Comparison of ENCODE assay signal across 9 cellular contexts in genomic region chr5:9363026-9363793, GRCh38.
DNase-seq lines count a peak whose midpoint lies in the region; ATAC-seq and TF ChIP-seq lines count a peak whose summit lies in the region.
"Had no signal": no experiment of that assay in that cellular context is flagged by ENCODE, and none has a peak within 500 bp of the region (broad histone marks: within the 10 kb centered on the region; RNA-seq: fewer than 3 reads in every experiment).

No MANE protein-coding gene starts in this region.

- H3K4me1 Mint-ChIP-seq in WTC11, result peaks cover 22% of the 10 kb centered on the region

- ATAC-seq in GM18498 (IDR thresholded peaks at IDR 0.05; ENCODE audit: unreplicated experiment) (peak; percentile 59), GM21515 (IDR thresholded peaks at IDR 0.05; ENCODE audit: unreplicated experiment) (peak; percentile 51), HG03159 (IDR thresholded peaks at IDR 0.05; ENCODE audit: unreplicated experiment) (peak; percentile 57), WTC11 (no peak)

- no peak overlapping the region for H3K4me3 ChIP-seq in choroid plexus epithelial cell (ENCODE audit: low read depth, low read length)

- CTCF ChIA-PET in WTC11 (lab: Charles Lee), result no interaction called here

- TF ChIP-seq CTCF in choroid plexus epithelial cell (conservative IDR thresholded peaks at IDR 0.05; ENCODE audit: low read depth, low read length), result no peak
- no peak for TF ChIP-seq CTCF in WTC11 (IDR thresholded peaks at IDR 0.05)

- no peak overlapping the region for H3K4me3 Mint-ChIP-seq in WTC11

- H3K9me3 Mint-ChIP-seq in WTC11, result peaks cover 4% of the 10 kb centered on the region; the same call in 1 of the 2 replicates

- in situ Hi-C loops in G401 (cut with HindIII; ENCODE audit: low sequenced_read_pairs), result no loop called here

- POLR2A ChIA-PET in WTC11 (lab: Charles Lee), result no interaction called here

- H3K36me3 Mint-ChIP-seq in WTC11, result no peaks in the 10 kb centered on the region

- no peak overlapping the region for H3K27ac Mint-ChIP-seq in WTC11

- DNase-seq in choroid plexus epithelial cell (ENCODE audit: low read depth), result peak; percentile 48
- no peak for DNase-seq in NCI-H748 (lab: John Stamatoyannopoulos, UW; ENCODE audit: unreplicated experiment)
- DNase-seq in WTC11 (ENCODE audit: low spot score), result no peak
- DNase-seq in NCI-H524 (lab: John Stamatoyannopoulos, UW), result no peak
- no peak for DNase-seq in G401 (ENCODE audit: low spot score)
- DNase-seq: activated effector memory CD4-positive, alpha-beta T cell treated with anti-CD3 and anti-CD28 coated beads, Interleukin-2, amount 50 U/mL, for 16 hours had no signal

- H3K27me3 Mint-ChIP-seq in WTC11 (ENCODE audit: low read depth), result no peaks in the 10 kb centered on the region

TF ChIP-seq in WTC11, 78 proteins besides CTCF, POLR2A, EP300 and RAD21:
- no peak for TF ChIP-seq USF2 (CRISPR knock-in tag; IDR thresholded peaks at IDR 0.05)
- no peak for TF ChIP-seq ATF1 (CRISPR knock-in tag; IDR thresholded peaks at IDR 0.05)
- no peak for TF ChIP-seq MXD4 (CRISPR knock-in tag; IDR thresholded peaks at IDR 0.05; ENCODE audit: borderline replicate concordance)
- TF ChIP-seq NFE2L1 (CRISPR knock-in tag; IDR thresholded peaks at IDR 0.05), result no peak
- TF ChIP-seq NR2C2 (CRISPR knock-in tag; IDR thresholded peaks at IDR 0.05), result no peak
- no peak for TF ChIP-seq ZNF512 (CRISPR knock-in tag; IDR thresholded peaks at IDR 0.05; ENCODE audit: borderline replicate concordance)
- no peak for TF ChIP-seq ZNF263 (CRISPR knock-in tag; IDR thresholded peaks at IDR 0.05; ENCODE audit: low read depth)
- no peak for TF ChIP-seq SP1 (CRISPR knock-in tag; conservative IDR thresholded peaks at IDR 0.05)
- TF ChIP-seq ARID4B (CRISPR knock-in tag; IDR thresholded peaks at IDR 0.05; ENCODE audit: borderline replicate concordance), result no peak
- no peak for TF ChIP-seq ZBTB43 (CRISPR knock-in tag; IDR thresholded peaks at IDR 0.05)
- TF ChIP-seq RELA (CRISPR knock-in tag; IDR thresholded peaks at IDR 0.05; ENCODE audit: borderline replicate concordance), result no peak
- no peak for TF ChIP-seq TEAD4 (CRISPR knock-in tag; IDR thresholded peaks at IDR 0.05)
- no peak for TF ChIP-seq NFYB (CRISPR knock-in tag; conservative IDR thresholded peaks at IDR 0.05; ENCODE audit: low read depth)
- TF ChIP-seq JUN (CRISPR knock-in tag; IDR thresholded peaks at IDR 0.05), result no peak
- TF ChIP-seq PREB (CRISPR knock-in tag; IDR thresholded peaks at IDR 0.05; ENCODE audit: borderline replicate concordance), result no peak
- no peak for TF ChIP-seq ZNF121 (CRISPR knock-in tag; IDR thresholded peaks at IDR 0.05)
- no peak for TF ChIP-seq ZSCAN18 (CRISPR knock-in tag; IDR thresholded peaks at IDR 0.05)
